In genomic region chr19:44212865-44213346, GRCh38 we compare ENCODE assay signal across 8 cellular contexts. TPM values are rescaled to one million over a fixed set of nuclear protein-coding genes. Genes with fewer than 3 reads are reported as not detected.
DNase-seq lines count a peak whose midpoint lies in the region; ATAC-seq and TF ChIP-seq lines count a peak whose summit lies in the region.

No MANE protein-coding gene starts in this region.

- no peak for TF ChIP-seq CTCF in AG10803 (conservative IDR thresholded peaks at IDR 0.05; ENCODE audit: low read length)
- no peak for TF ChIP-seq CTCF in body of pancreas (IDR thresholded peaks at IDR 0.05)

- no peaks in the 10 kb centered on the region for H3K9me3 ChIP-seq in body of pancreas

- no peaks in the 10 kb centered on the region for H3K27me3 ChIP-seq in body of pancreas

- DNase-seq in AG10803 (ENCODE audit: low read depth) (peak; percentile 13), NCI-H2171 (lab: John Stamatoyannopoulos, UW) (peak; percentile 31), body of pancreas (no peak), iris pigment epithelial cell (ENCODE audit: low read depth) (peak; percentile 39)
- peak; percentile 25 for DNase-seq in stimulated activated CD8-positive, alpha-beta memory T cell treated with anti-CD3 and anti-CD28 coated beads, Interleukin-4, amount 100 ng/mL, for 48 hours
- no peak for DNase-seq in activated effector memory CD4-positive, alpha-beta T cell treated with Interleukin-2 at 50 U/mL for 16 hours

- peak overlapping the region; percentile 88 for H3K4me3 ChIP-seq in AG10803 (ENCODE audit: low read length)
- peak overlapping the region; percentile 57 to 93 for H3K4me3 ChIP-seq in body of pancreas

- intact Hi-C loops in body of pancreas (cut with DNase I): no loop called here

- WGBS in body of pancreas, 2 donors: 4% methylated on average over 15 of the region's 15 CpGs

- peak overlapping the region; percentile 63 to 77 (median 72) for H3K27ac ChIP-seq in body of pancreas

- H3K36me3 ChIP-seq in body of pancreas (replicated peaks in 1 of 2; ENCODE audit: insufficient read depth in 1 of 2, low read depth in 2 of 2): peaks cover 3 to 4% of the 10 kb centered on the region in 2 donors

- ATAC-seq in GM19351 (IDR thresholded peaks at IDR 0.05; ENCODE audit: unreplicated experiment) (peak; percentile 18), body of pancreas (no peak), HG02759 (IDR thresholded peaks at IDR 0.05; ENCODE audit: unreplicated experiment) (no peak)

- peaks cover 11% of the 10 kb centered on the region for H3K4me1 ChIP-seq in body of pancreas

- TF ChIP-seq POLR2A in body of pancreas (IDR thresholded peaks at IDR 0.05): no peak

RNA-seq across cellular contexts. Expression of gene ZNF227, which starts 0.6 kb away (rescaled TPM):
- total RNA-seq in body of pancreas: 1 to 10 TPM; 4.3 to 8.0 TPM

RNA-seq across cellular contexts. Expression of gene ZNF233, which starts 46.8 kb away (rescaled TPM):
- under 1 TPM in 1 of 2 donors, not detected in 1; 0.78 TPM for total RNA-seq in body of pancreas

RNA-seq across cellular contexts. Expression of gene ZNF226, which starts 48.0 kb away (rescaled TPM):
- 10 to 100 TPM in 1 of 2 donors, 1 to 10 TPM in 1; 4.6 to 13.5 TPM for total RNA-seq in body of pancreas

Comparison
In these comparisons a context has a peak if more than half of its experiments do, and no peak if none do; other contexts are left out.
1. DNase-seq: peak in AG10803 (single experiment), NCI-H2171 (single experiment), iris pigment epithelial cell (single experiment) and stimulated activated CD8-positive, alpha-beta memory T cell treated with anti-CD3 and anti-CD28 coated beads, Interleukin-4, amount 100 ng/mL, for 48 hours (single experiment); none in body of pancreas (0 of 4) and activated effector memory CD4-positive, alpha-beta T cell treated with Interleukin-2 at 50 U/mL for 16 hours (single experiment).